ENCODE assay signal across 14 cellular contexts in the genomic region with DNA sequence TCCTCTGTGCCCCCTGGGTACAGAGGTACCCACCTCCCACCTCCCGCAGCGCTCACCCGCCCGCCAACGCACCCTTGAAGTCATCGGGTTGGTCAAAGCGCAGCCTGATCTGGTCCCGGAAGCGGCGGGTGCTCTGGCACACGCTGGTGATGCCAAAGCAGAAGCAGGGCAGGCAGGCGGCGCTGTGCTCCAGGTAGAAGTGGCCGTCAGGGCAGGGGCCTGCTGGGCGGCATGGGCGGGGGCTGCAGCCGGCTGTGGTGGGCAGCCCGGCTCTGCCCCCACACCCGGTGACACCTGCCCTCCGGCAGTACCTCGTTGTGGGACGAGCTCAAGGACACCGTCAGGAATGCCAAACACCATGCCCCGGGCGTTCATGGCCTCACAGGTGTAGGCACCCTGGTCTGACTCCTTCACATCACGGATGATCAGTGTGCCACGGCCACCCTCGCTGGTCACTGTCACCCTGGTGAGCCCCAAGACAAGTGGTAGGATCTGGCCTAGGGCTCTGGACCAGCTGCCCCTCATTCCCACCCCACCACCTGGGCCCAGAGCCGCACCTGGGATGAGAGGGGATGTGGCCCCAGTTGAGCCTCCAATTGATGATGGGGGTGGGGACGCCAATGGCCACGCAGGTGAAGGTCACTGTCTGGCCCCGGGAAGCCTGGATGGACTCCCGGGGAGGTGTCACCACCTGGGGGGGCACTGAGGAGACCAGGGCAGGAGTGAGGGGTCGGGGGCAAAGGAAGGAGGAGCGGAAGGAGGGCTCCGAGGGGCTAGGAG. TPM values are rescaled to one million over a fixed set of nuclear protein-coding genes. Genes with fewer than 3 reads are reported as not detected.
DNase-seq lines count a peak whose midpoint lies in the region; ATAC-seq and TF ChIP-seq lines count a peak whose summit lies in the region.
"Had no signal": no experiment of that assay in that cellular context is flagged by ENCODE, and none has a peak within 500 bp of the region (broad histone marks: within the 10 kb centered on the region; RNA-seq: fewer than 3 reads in every experiment).

No MANE protein-coding gene starts in this region.

- no peak for ATAC-seq in PC-3
- no peak for ATAC-seq in gastroesophageal sphincter
- ATAC-seq: GM12878, GM23338 had no signal

- H3K9ac ChIP-seq in PC-3 (ENCODE audit: low read length), result no peak overlapping the region
- H3K9ac ChIP-seq: BLaER1 treated with 17β-estradiol and CSF1 and Interleukin-3, amounts not matched to agents 10 nM and 100 nM had no signal

- no peak for DNase-seq in PC-3
- peak; percentile 68 for DNase-seq in spleen
- DNase-seq in activated CD4-positive, CD25-positive, alpha-beta regulatory T cell (lab: John Stamatoyannopoulos, UW), result no peak
- no peak for DNase-seq in NCI-H2171 treated with DMSO at 0.1 percent for 48 hours (lab: John Stamatoyannopoulos, UW)
- DNase-seq in type B pancreatic cell (ENCODE audit: extremely low spot score, unreplicated experiment), result no peak
- DNase-seq: ACHN; CD4-positive, CD25-positive, alpha-beta regulatory T cell; DMS 273 treated with DMSO at 0.1 percent for 48 hours; H9 had no signal

- no peaks in the 10 kb centered on the region for H3K27me3 Mint-ChIP-seq in type B pancreatic cell
- H3K27me3 Mint-ChIP-seq: CD4-positive, CD25-positive, alpha-beta regulatory T cell had no signal

- H3K9me3 ChIP-seq in PC-3 (ENCODE audit: low read length) (no peaks in the 10 kb centered on the region), gastroesophageal sphincter (no peaks in the 10 kb centered on the region), spleen (no peaks in the 10 kb centered on the region)
- H3K9me3 ChIP-seq: BLaER1 treated with 17β-estradiol and CSF1 and Interleukin-3, amounts not matched to agents 10 nM and 100 nM had no signal

- H3F3A ChIP-seq in PC-3 (ENCODE audit: low read length, unreplicated experiment), result no peaks in the 10 kb centered on the region

- no peak overlapping the region for H3K4me2 ChIP-seq in PC-3 (ENCODE audit: low read length)
- H3K4me2 ChIP-seq: BLaER1 treated with 17β-estradiol and CSF1 and Interleukin-3, amounts not matched to agents 10 nM and 100 nM; GM23338 had no signal

- POLR2A ChIA-PET in PC-3 (lab: Charles Lee; ENCODE audit: unreplicated experiment), result no interaction called here

- no peaks in the 10 kb centered on the region for H4K20me1 ChIP-seq in PC-3 (ENCODE audit: low read length)

- H3K9me3 Mint-ChIP-seq in type B pancreatic cell, result no peaks in the 10 kb centered on the region
- H3K9me3 Mint-ChIP-seq: CD4-positive, CD25-positive, alpha-beta regulatory T cell; GM23338; H9 had no signal

- H3K27me3 ChIP-seq in PC-3 (ENCODE audit: low read length) (no peaks in the 10 kb centered on the region), gastroesophageal sphincter (no peaks in the 10 kb centered on the region), spleen (replicated peaks in 1 of 7) (no peaks in the 10 kb centered on the region)
- H3K27me3 ChIP-seq: BLaER1 treated with 17β-estradiol and CSF1 and Interleukin-3, amounts not matched to agents 10 nM and 100 nM had no signal

- H3K4me3 Mint-ChIP-seq in type B pancreatic cell, result no peak overlapping the region
- H3K4me3 Mint-ChIP-seq: CD4-positive, CD25-positive, alpha-beta regulatory T cell; GM23338; H9 had no signal

- peaks cover 6% of the 10 kb centered on the region for H3K36me3 Mint-ChIP-seq in type B pancreatic cell
- H3K36me3 Mint-ChIP-seq: CD4-positive, CD25-positive, alpha-beta regulatory T cell had no signal

- no peaks in the 10 kb centered on the region for H3K4me1 Mint-ChIP-seq in type B pancreatic cell (ENCODE audit: unreplicated experiment)
- H3K4me1 Mint-ChIP-seq: CD4-positive, CD25-positive, alpha-beta regulatory T cell; GM23338; H9 had no signal

- H3K79me2 ChIP-seq in PC-3 (ENCODE audit: low read length), result no peaks in the 10 kb centered on the region

- no peak overlapping the region for H3K27ac ChIP-seq in 22Rv1
- H3K27ac ChIP-seq in PC-3 (ENCODE audit: low read length), result no peak overlapping the region
- H3K27ac ChIP-seq in gastroesophageal sphincter, result peak overlapping the region in 3 of 4 donors; percentile 34 to 98 (median 66)
- no peak overlapping the region for H3K27ac ChIP-seq in spleen
- H3K27ac ChIP-seq: BLaER1 treated with 17β-estradiol and CSF1 and Interleukin-3, amounts not matched to agents 10 nM and 100 nM had no signal

- BruUV-seq in PC-3 (replicated peaks; lab: Mats Ljungman, UMichigan), result TSS peak; percentile 26

- intact Hi-C loops in PC-3 (cut with micrococcal nuclease) (no loop called here), spleen (cut with DNase I; ENCODE audit: low total_unique reads) (no loop called here)

- H2AFZ ChIP-seq in PC-3 (ENCODE audit: low read length), result no peak overlapping the region
- H2AFZ ChIP-seq: GM23338 had no signal

- WGBS in gastroesophageal sphincter (ENCODE audit: low coverage in 1 of 2), 2 donors, result 40% methylated on average over 1 of the region's 36 CpGs; no CpG with 5 or more reads in 1 of the 2 donors
- 90 to 95% (median 92%) methylated on average over 26 to 36 of the region's 36 CpGs for WGBS in spleen, 5 donors

- no peak overlapping the region for H3K27ac Mint-ChIP-seq in type B pancreatic cell
- H3K27ac Mint-ChIP-seq: CD4-positive, CD25-positive, alpha-beta regulatory T cell; GM23338 had no signal

- no peak for TF ChIP-seq EP300 in gastroesophageal sphincter (IDR thresholded peaks at IDR 0.05)

- CTCF ChIA-PET in PC-3 (lab: Charles Lee), result no interaction called here

- H3K4me3 ChIP-seq in PC-3 (ENCODE audit: low read length) (no peak overlapping the region), gastroesophageal sphincter (no peak overlapping the region), spleen (no peak overlapping the region)
- H3K4me3 ChIP-seq: BLaER1 treated with 17β-estradiol and CSF1 and Interleukin-3, amounts not matched to agents 10 nM and 100 nM; GM12878; GM23338 had no signal

- no peaks in the 10 kb centered on the region for H3K4me1 ChIP-seq in PC-3 (ENCODE audit: insufficient read depth, low read length)
- peaks cover 0 to 12% (median 0%) of the 10 kb centered on the region in 3 donors for H3K4me1 ChIP-seq in gastroesophageal sphincter
- H3K4me1 ChIP-seq in spleen, result no peaks in the 10 kb centered on the region

- H3K9me2 ChIP-seq in PC-3 (replicated peaks; ENCODE audit: low read length), result no peaks in the 10 kb centered on the region

- peak; percentile 10; the same call in 1 of the 2 replicates for TF ChIP-seq CTCF in 22Rv1 (IDR thresholded peaks at IDR 0.05)
- no peak for TF ChIP-seq CTCF in PC-3 (conservative IDR thresholded peaks at IDR 0.05; ENCODE audit: low read depth, low read length)
- no peak for TF ChIP-seq CTCF in gastroesophageal sphincter (IDR thresholded peaks at IDR 0.05)
- TF ChIP-seq CTCF in spleen (IDR thresholded peaks at IDR 0.05 in 8 of 11, conservative IDR thresholded peaks at IDR 0.05 in 3 of 11), result no peak
- no peak for TF ChIP-seq CTCF in type B pancreatic cell (conservative IDR thresholded peaks at IDR 0.05)

- H3K36me3 ChIP-seq in PC-3 (ENCODE audit: low read depth, low read length) (no peaks in the 10 kb centered on the region; the same call in 1 of the 2 replicates), gastroesophageal sphincter (peaks cover 0 to 98% of the 10 kb centered on the region in 2 donors), spleen (peaks cover 0 to 82% (median 41%) of the 10 kb centered on the region in 6 donors)

- no peak for TF ChIP-seq POLR2A in gastroesophageal sphincter (IDR thresholded peaks at IDR 0.05)
- no peak for TF ChIP-seq POLR2A in spleen (IDR thresholded peaks at IDR 0.05)

RNA-seq across cellular contexts. Expression of gene HSPG2, which starts 52.5 kb away (rescaled TPM):
- 35.1 and 56.0 TPM in 2 replicates for total RNA-seq in PC-3 (2014; rRNA removed)
- 1,000 to 10,000 TPM in 1 of 4 donors, 100 to 1,000 TPM in 3; 311 to 1,021 (median 351) TPM for total RNA-seq in gastroesophageal sphincter
- total RNA-seq in spleen, result 100 to 1,000 TPM in 6 of 7 donors, 10 to 100 TPM in 1; 69.7 to 395 (median 178) TPM
- 10 to 100 TPM; 14.4 to 63.5 (median 15.0) TPM for polyA plus RNA-seq in spleen
- total RNA-seq in type B pancreatic cell (ENCODE audit: low replicate concordance), result 124 and 130 TPM in 2 replicates

Comparison
In these comparisons a context has a peak if more than half of its experiments do, and no peak if none do; other contexts are left out.
1. H3K27ac ChIP-seq: peak in gastroesophageal sphincter (3 of 4); none in 22Rv1 (single experiment), PC-3 (single experiment) and spleen (0 of 8).